In genomic region chr17:33676444-33676843, GRCh38 we compare ENCODE assay signal across 34 cellular contexts.
"Had no signal": no experiment of that assay in that cellular context is flagged by ENCODE, and none has a peak within 500 bp of the region (broad histone marks: within the 10 kb centered on the region; RNA-seq: fewer than 3 reads in every experiment).

No MANE protein-coding gene starts in this region.

- H3K27ac ChIP-seq: KMS-11 had no signal

- DNase-seq: Karpas-422, Kasumi-1, MG63, MM.1S, MV-4-11, NCI-H1048, NCI-H1092, NCI-H1092 treated with DMSO at 0.1 percent for 48 hours, NCI-H1105, NCI-H1105 treated with DMSO at 0.1 percent for 48 hours, NCI-H1417, NCI-H1417 treated with DMSO at 0.1 percent for 48 hours, NCI-H1436, NCI-H1436 treated with DMSO at 0.1 percent for 48 hours, NCI-H146, NCI-H1694, NCI-H1694 treated with DMSO at 0.1 percent for 48 hours, NCI-H187, NCI-H187 treated with DMSO at 0.1 percent for 48 hours, NCI-H1930, NCI-H2029, NCI-H2029 treated with DMSO at 0.1 percent for 48 hours, NCI-H2081, NCI-H2081 treated with DMSO at 0.1 percent for 48 hours, NCI-H2107, NCI-H2171, NCI-H2171 treated with DMSO at 0.1 percent for 48 hours, NCI-H2227 treated with DMSO at 0.1 percent for 48 hours, NCI-H226, NCI-H345, NCI-H446, NCI-H446 treated with DMSO at 0.1 percent for 48 hours, NCI-H510A had no signal

- H3K4me3 ChIP-seq: MG63 had no signal

- H3K36me3 ChIP-seq: MG63 had no signal

- H3K9me3 ChIP-seq: MG63 had no signal

- H3K27me3 ChIP-seq: MG63 had no signal
